9 cellular contexts compared by ENCODE assay signal in genomic region chr12:76033116-76034001, GRCh38. TPM values are rescaled to one million over a fixed set of nuclear protein-coding genes. Genes with fewer than 3 reads are reported as not detected.
A peak's percentile ranks its signal among the peaks of the same experiment; 100 is the strongest.
DNase-seq lines count a peak whose midpoint lies in the region; ATAC-seq and TF ChIP-seq lines count a peak whose summit lies in the region.
"Had no signal": no experiment of that assay in that cellular context is flagged by ENCODE, and none has a peak within 500 bp of the region (broad histone marks: within the 10 kb centered on the region; RNA-seq: fewer than 3 reads in every experiment).

No MANE protein-coding gene starts in this region.

- no peak for TF ChIP-seq POLR2A in spleen (IDR thresholded peaks at IDR 0.05)

- H3K36me3 Mint-ChIP-seq in activated T-helper 17 cell treated with anti-CD3 and anti-CD28 coated beads, Interleukin-2, amount 50 U/mL, for 72 hours (ENCODE audit: low read depth) = peaks cover 44% of the 10 kb centered on the region

- ATAC-seq in activated T-helper 17 cell treated with anti-CD3 and anti-CD28 coated beads, Interleukin-2, amount 50 U/mL, for 72 hours (replicated peaks) = no peak

- no peaks in the 10 kb centered on the region for H3K9me3 Mint-ChIP-seq in activated T-helper 17 cell treated with anti-CD3 and anti-CD28 coated beads, Interleukin-2, amount 50 U/mL, for 72 hours

- no peaks in the 10 kb centered on the region for H3K9me3 ChIP-seq in iPS-15b (ENCODE audit: control insufficient read depth, insufficient read depth, low read length)
- no peaks in the 10 kb centered on the region for H3K9me3 ChIP-seq in spleen

- H3K4me3 ChIP-seq in iPS-15b (ENCODE audit: low read depth, low read length) = peak overlapping the region; percentile 94
- peak overlapping the region in 4 of 8 donors; percentile 69 to 89 (median 77) for H3K4me3 ChIP-seq in spleen

- H3K9ac ChIP-seq in iPS-15b (ENCODE audit: low read depth, low read length) = no peak overlapping the region

- peaks cover 27% of the 10 kb centered on the region for H3K4me1 Mint-ChIP-seq in activated T-helper 17 cell treated with anti-CD3 and anti-CD28 coated beads, Interleukin-2, amount 50 U/mL, for 72 hours

- H3K36me3 ChIP-seq in iPS-15b (ENCODE audit: control insufficient read depth, insufficient read depth, low read length) = no peaks in the 10 kb centered on the region
- H3K36me3 ChIP-seq in spleen = no peaks in the 10 kb centered on the region

- H3K4me1 ChIP-seq in iPS-15b (ENCODE audit: control insufficient read depth, insufficient read depth, low read length) (peaks cover 10% of the 10 kb centered on the region), spleen (peaks cover 5 to 71% (median 44%) of the 10 kb centered on the region in 6 donors)

- no peaks in the 10 kb centered on the region for H3K27me3 Mint-ChIP-seq in activated T-helper 17 cell treated with anti-CD3 and anti-CD28 coated beads, Interleukin-2, amount 50 U/mL, for 72 hours

- no peak for TF ChIP-seq CTCF in spleen (IDR thresholded peaks at IDR 0.05 in 8 of 11, conservative IDR thresholded peaks at IDR 0.05 in 3 of 11)

- WGBS in spleen, 5 donors = 88 to 94% (median 93%) methylated on average over 4 of the region's 4 CpGs

- peak overlapping the region; percentile 90 for H3K4me3 Mint-ChIP-seq in activated T-helper 17 cell treated with anti-CD3 and anti-CD28 coated beads, Interleukin-2, amount 50 U/mL, for 72 hours

- peak overlapping the region in 7 of 8 donors; percentile 89 to 97 (median 93) for H3K27ac ChIP-seq in spleen

- peak overlapping the region; percentile 96 for H3K27ac Mint-ChIP-seq in activated T-helper 17 cell treated with anti-CD3 and anti-CD28 coated beads, Interleukin-2, amount 50 U/mL, for 72 hours

- intact Hi-C loops in spleen (cut with DNase I; ENCODE audit: low total_unique reads) = loop anchor here (2.0 kb wide), 1 partner anchor 509 kb away; no protein-coding TSS in a partner anchor

- no peaks in the 10 kb centered on the region for H3K27me3 ChIP-seq in iPS-15b (ENCODE audit: control insufficient read depth, insufficient read depth, low read length)
- peaks cover 0 to 24% (median 8%) of the 10 kb centered on the region in 7 donors for H3K27me3 ChIP-seq in spleen (replicated peaks in 1 of 7)

- DNase-seq in NCI-H82 (lab: John Stamatoyannopoulos, UW) (peak; percentile 27), NCI-H82 treated with DMSO at 0.1 percent for 48 hours (lab: John Stamatoyannopoulos, UW; ENCODE audit: unreplicated experiment) (no peak), spleen (no peak), middle frontal gyrus (ENCODE audit: extremely low spot score, low spot score) (no peak), midbrain (lab: John Stamatoyannopoulos, UW) (no peak), SHP77 (lab: John Stamatoyannopoulos, UW) (no peak)
- DNase-seq: NCI-H446 treated with DMSO at 0.1 percent for 48 hours had no signal

RNA-seq across cellular contexts. Expression of gene PHLDA1, which starts 1.8 kb away (rescaled TPM):
- total RNA-seq in activated T-helper 17 cell treated with anti-CD3 and anti-CD28 coated beads, Interleukin-2, amount 50 U/mL, for 72 hours = 10 to 100 TPM; 23.3 to 51.9 TPM
- 10 to 100 TPM in 6 of 7 donors, 1 to 10 TPM in 1; 9.3 to 44.4 (median 23.9) TPM for total RNA-seq in spleen
- polyA plus RNA-seq in spleen = 1 to 10 TPM; 2.2 to 5.5 (median 2.2) TPM

RNA-seq across cellular contexts. Expression of gene NAP1L1, which starts 51.1 kb away (rescaled TPM):
- total RNA-seq in activated T-helper 17 cell treated with anti-CD3 and anti-CD28 coated beads, Interleukin-2, amount 50 U/mL, for 72 hours = 100 to 1,000 TPM; 715 to 937 TPM
- 100 to 1,000 TPM; 353 to 460 (median 404) TPM for total RNA-seq in spleen
- 100 to 1,000 TPM; 354 to 533 (median 456) TPM for polyA plus RNA-seq in spleen
